14 cellular contexts compared by ENCODE assay signal in the genomic region with DNA sequence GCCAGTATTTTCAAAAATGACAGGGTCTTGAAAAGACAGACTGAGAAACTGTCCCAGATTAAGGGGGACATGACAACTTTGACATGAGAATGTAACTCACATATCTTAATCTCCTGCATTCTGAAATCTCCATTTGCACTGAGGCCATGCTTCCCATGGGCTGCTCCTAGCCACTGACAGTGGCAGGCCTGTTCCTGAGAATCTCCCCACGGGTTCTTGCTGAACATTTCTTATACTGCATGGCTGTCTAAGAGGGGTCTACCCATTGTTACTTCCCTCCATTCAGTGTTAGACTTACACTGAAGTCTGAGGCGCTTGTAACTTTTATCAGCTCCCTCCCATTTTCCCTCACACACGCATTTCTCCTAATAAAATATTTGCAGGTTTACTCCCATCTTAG. TPM values are rescaled to one million over a fixed set of nuclear protein-coding genes. Genes with fewer than 3 reads are reported as not detected.
A peak's percentile ranks its signal among the peaks of the same experiment; 100 is the strongest.
DNase-seq lines count a peak whose midpoint lies in the region; ATAC-seq and TF ChIP-seq lines count a peak whose summit lies in the region.
"Had no signal": no experiment of that assay in that cellular context is flagged by ENCODE, and none has a peak within 500 bp of the region (broad histone marks: within the 10 kb centered on the region; RNA-seq: fewer than 3 reads in every experiment).

No MANE protein-coding gene starts in this region.

- H3K79me2 ChIP-seq in GM23248 (ENCODE audit: insufficient read depth) = peaks cover 45% of the 10 kb centered on the region

- no peaks in the 10 kb centered on the region for H3K27me3 ChIP-seq in BLaER1
- no peaks in the 10 kb centered on the region for H3K27me3 ChIP-seq in GM23248 (replicated peaks; ENCODE audit: insufficient read depth)
- peaks cover 1% of the 10 kb centered on the region for H3K27me3 ChIP-seq in H7 (ENCODE audit: control insufficient read depth, insufficient read depth, low read length)
- no peaks in the 10 kb centered on the region for H3K27me3 ChIP-seq in foreskin keratinocyte
- H3K27me3 ChIP-seq: heart left ventricle, spleen had no signal

- no peaks in the 10 kb centered on the region for H3K27me3 Mint-ChIP-seq in T-helper 17 cell
- H3K27me3 Mint-ChIP-seq in immature natural killer cell (ENCODE audit: low read depth in 3 of 3) = peaks cover 0 to 6% (median 5%) of the 10 kb centered on the region in 3 donors

- ATAC-seq in T-helper 17 cell (no peak), HG02763 (IDR thresholded peaks at IDR 0.05; ENCODE audit: unreplicated experiment) (no peak), foreskin keratinocyte (no peak)
- ATAC-seq: heart left ventricle had no signal

- H3K9me3 Mint-ChIP-seq in immature natural killer cell = no peaks in the 10 kb centered on the region

- peak overlapping the region; percentile 91 for H3K27ac Mint-ChIP-seq in T-helper 17 cell
- H3K27ac Mint-ChIP-seq in immature natural killer cell = peak overlapping the region; percentile 23 to 97 (median 82)

- DNase-seq in GM23248 (no peak), T-helper 17 cell (no peak), immature natural killer cell (no peak), COLO829 (ENCODE audit: low spot score) (no peak), H7 (no peak), foreskin keratinocyte (no peak)
- DNase-seq: activated gamma-delta T cell, DMS79, heart left ventricle, mesendoderm, NCI-H748 treated with DMSO at 0.1 percent for 48 hours, spleen had no signal

- H3K36me3 Mint-ChIP-seq in T-helper 17 cell (ENCODE audit: low read depth) = peaks cover 3% of the 10 kb centered on the region
- peaks cover 4 to 6% (median 4%) of the 10 kb centered on the region in 3 donors for H3K36me3 Mint-ChIP-seq in immature natural killer cell

- WGBS in GM23248 (ENCODE audit: low coverage in 1 of 2, low lambda C conversion rate in 2 of 2, missing lambda C conversion rate in 2 of 2), 2 experiments = 69 to 70% methylated on average over 3 of the region's 3 CpGs

- H3K9ac ChIP-seq in BLaER1 (no peak overlapping the region), GM23248 (peak overlapping the region; percentile 84; the same call in 1 of the 2 replicates)

- H3K4me2 ChIP-seq in BLaER1 = peak overlapping the region; percentile 83
- H3K4me2 ChIP-seq in GM23248 (ENCODE audit: unreplicated experiment) = no peak overlapping the region

- H3K27ac ChIP-seq in BLaER1 (no peak overlapping the region), GM23248 (no peak overlapping the region), foreskin keratinocyte (no peak overlapping the region)

- no peaks in the 10 kb centered on the region for H3K9me2 ChIP-seq in GM23248 (ENCODE audit: insufficient read depth)

- H3K4me3 Mint-ChIP-seq in T-helper 17 cell (peak overlapping the region; percentile 91), immature natural killer cell (peak overlapping the region; percentile 33 to 96 (median 88))

- in situ Hi-C loops in GM23248 (cut with MboI) = no loop called here

- H3K9me3 ChIP-seq in BLaER1 = no peaks in the 10 kb centered on the region
- no peaks in the 10 kb centered on the region for H3K9me3 ChIP-seq in GM23248 (ENCODE audit: low read depth)
- no peaks in the 10 kb centered on the region for H3K9me3 ChIP-seq in T-helper 17 cell (ENCODE audit: control insufficient read depth, low read length, poor library complexity, severe bottlenecking)
- H3K9me3 ChIP-seq: heart left ventricle, spleen had no signal

- H3K4me1 Mint-ChIP-seq in T-helper 17 cell (peaks cover 32% of the 10 kb centered on the region), immature natural killer cell (peaks cover 21 to 27% of the 10 kb centered on the region in 2 donors)

- H3K36me3 ChIP-seq in BLaER1 (peaks cover 34% of the 10 kb centered on the region), GM23248 (ENCODE audit: low read depth) (peaks cover 17% of the 10 kb centered on the region), H7 (replicated peaks; ENCODE audit: control insufficient read depth, insufficient read depth, low read length) (peaks cover 3% of the 10 kb centered on the region; the same call in 1 of the 2 replicates)

- peaks cover 8% of the 10 kb centered on the region for H4K20me1 ChIP-seq in BLaER1
- H4K20me1 ChIP-seq in GM23248 (ENCODE audit: insufficient read depth) = no peaks in the 10 kb centered on the region

- H3K4me1 ChIP-seq in BLaER1 (peaks cover 14% of the 10 kb centered on the region), GM23248 (ENCODE audit: insufficient read depth) (peaks cover 8% of the 10 kb centered on the region; the same call in 1 of the 2 replicates), foreskin keratinocyte (no peaks in the 10 kb centered on the region)

- no peak for TF ChIP-seq CTCF in foreskin keratinocyte (conservative IDR thresholded peaks at IDR 0.05)

- H2AFZ ChIP-seq in GM23248 = no peak overlapping the region

- H3K4me3 ChIP-seq in BLaER1 (no peak overlapping the region; the same call in 1 of the 2 replicates), GM23248 (peak overlapping the region; percentile 81), H7 (ENCODE audit: insufficient read depth, low read depth, low read length) (no peak overlapping the region)

- no peaks in the 10 kb centered on the region for H3F3A ChIP-seq in GM23248 (ENCODE audit: insufficient read depth)

RNA-seq across cellular contexts. Expression of a gene that starts 1.5 kb away (rescaled TPM):
- 7.7 and 8.3 TPM in 2 replicates for total RNA-seq in GM23248 (2014; rRNA removed; shearing (Covaris generic))
- polyA plus RNA-seq in GM23248 (2016; fragmentation: Nextera tagmentation; extraction: Ambion mirVana) (2.3 and 2.4 TPM in 2 replicates), immature natural killer cell (1 to 10 TPM in 2 of 3 donors, under 1 TPM in 1; 0.51 to 1.8 (median 1.6) TPM), foreskin keratinocyte (3.3 and 4.1 TPM in 2 replicates)
- total RNA-seq in T-helper 17 cell (10 to 100 TPM in 1 of 2 donors, 1 to 10 TPM in 1; 9.3 to 11.9 TPM), foreskin keratinocyte (16.8 and 18.0 TPM in 2 replicates)
- total RNA-seq in H7 (2014; rRNA removed; shearing (Covaris generic)) = 15.3 and 15.9 TPM in 2 replicates
